9 cellular contexts compared by ENCODE assay signal in genomic region chr1:98045211-98046030, GRCh38.
A peak's percentile ranks its signal among the peaks of the same experiment; 100 is the strongest.
DNase-seq lines count a peak whose midpoint lies in the region; ATAC-seq and TF ChIP-seq lines count a peak whose summit lies in the region.
"Had no signal": no experiment of that assay in that cellular context is flagged by ENCODE, and none has a peak within 500 bp of the region (broad histone marks: within the 10 kb centered on the region; RNA-seq: fewer than 3 reads in every experiment).

No MANE protein-coding gene starts in this region.

- intact Hi-C loops in activated T-helper 1 cell treated with anti-CD3 and anti-CD28 coated beads, Interleukin-12 subunit alpha, Interleukin-12 subunit beta, Interleukin-2, Interleukin-4 antibody, amounts not matched to agents 30 ng/mL and 10 ng/mL and 1 ng/mL, durations not matched to agents 14 hours and 24 hours and 36 hours (cut with micrococcal nuclease), result loop anchor here (5.0 kb wide), 1 partner anchor 103 kb away; no protein-coding TSS in a partner anchor
- intact Hi-C loops in heart right ventricle (cut with DNase I) (loop anchor here in 2 of 10 donors (10.0 kb wide), 2 partner anchors 101 to 901 kb away; no protein-coding TSS in a partner anchor), gastrocnemius medialis (cut with DNase I; ENCODE audit: low total_unique reads) (no loop called here)

- H3K4me3 Mint-ChIP-seq in activated T-helper 1 cell treated with anti-CD3 and anti-CD28 coated beads, Interleukin-12 subunit alpha, Interleukin-12 subunit beta, Interleukin-2, Interleukin-4 antibody, amounts not matched to agents 30 ng/mL and 10 ng/mL and 1 ng/mL, durations not matched to agents 14 hours and 24 hours and 36 hours, result peak overlapping the region; percentile 81

- H3K36me3 ChIP-seq in heart right ventricle (no peaks in the 10 kb centered on the region), gastrocnemius medialis (no peaks in the 10 kb centered on the region)
- H3K36me3 ChIP-seq: BLaER1 treated with 17β-estradiol and CSF1 and Interleukin-3, amounts not matched to agents 10 nM and 100 nM had no signal

- in situ Hi-C loops in gastrocnemius medialis (cut with MboI; ENCODE audit: low sequenced_read_pairs in 4 of 4), result loop anchor here in 1 of 4 donors (25.0 kb wide), 1 partner anchor 1083 kb away; no protein-coding TSS in a partner anchor

- peaks cover 2% of the 10 kb centered on the region for H3K36me3 Mint-ChIP-seq in activated T-helper 1 cell treated with anti-CD3 and anti-CD28 coated beads, Interleukin-12 subunit alpha, Interleukin-12 subunit beta, Interleukin-2, Interleukin-4 antibody, amounts not matched to agents 30 ng/mL and 10 ng/mL and 1 ng/mL, durations not matched to agents 14 hours and 24 hours and 36 hours (ENCODE audit: low read depth)

- H3K27me3 Mint-ChIP-seq in activated T-helper 1 cell treated with anti-CD3 and anti-CD28 coated beads, Interleukin-12 subunit alpha, Interleukin-12 subunit beta, Interleukin-2, Interleukin-4 antibody, amounts not matched to agents 30 ng/mL and 10 ng/mL and 1 ng/mL, durations not matched to agents 14 hours and 24 hours and 36 hours (ENCODE audit: insufficient read depth), result peaks cover 75% of the 10 kb centered on the region

- H3K4me1 Mint-ChIP-seq in activated T-helper 1 cell treated with anti-CD3 and anti-CD28 coated beads, Interleukin-12 subunit alpha, Interleukin-12 subunit beta, Interleukin-2, Interleukin-4 antibody, amounts not matched to agents 30 ng/mL and 10 ng/mL and 1 ng/mL, durations not matched to agents 14 hours and 24 hours and 36 hours (ENCODE audit: low read depth), result peaks cover 43% of the 10 kb centered on the region

- H3K27ac ChIP-seq in heart right ventricle (no peak overlapping the region), gastrocnemius medialis (no peak overlapping the region)
- H3K27ac ChIP-seq: BLaER1 treated with 17β-estradiol and CSF1 and Interleukin-3, amounts not matched to agents 10 nM and 100 nM had no signal

- peaks cover 10% of the 10 kb centered on the region for H3K9me3 Mint-ChIP-seq in activated T-helper 1 cell treated with anti-CD3 and anti-CD28 coated beads, Interleukin-12 subunit alpha, Interleukin-12 subunit beta, Interleukin-2, Interleukin-4 antibody, amounts not matched to agents 30 ng/mL and 10 ng/mL and 1 ng/mL, durations not matched to agents 14 hours and 24 hours and 36 hours

- H3K9me3 ChIP-seq in heart right ventricle (no peaks in the 10 kb centered on the region), gastrocnemius medialis (no peaks in the 10 kb centered on the region)

- H3K4me1 ChIP-seq in heart right ventricle (peaks cover 8 to 31% (median 22%) of the 10 kb centered on the region in 9 donors), gastrocnemius medialis (peaks cover 5 to 10% of the 10 kb centered on the region in 2 donors)
- H3K4me1 ChIP-seq: BLaER1 treated with 17β-estradiol and CSF1 and Interleukin-3, amounts not matched to agents 10 nM and 100 nM had no signal

- no peak for TF ChIP-seq POLR2A in gastrocnemius medialis (IDR thresholded peaks at IDR 0.05)

- ATAC-seq in heart right ventricle, result peak in 1 of 8 donors; percentile 20
- no peak for ATAC-seq in gastrocnemius medialis

- WGBS in heart right ventricle, 2 donors, result 1% methylated on average over 68 to 70 of the region's 70 CpGs

- no peak for TF ChIP-seq CTCF in heart right ventricle (IDR thresholded peaks at IDR 0.05)
- TF ChIP-seq CTCF in gastrocnemius medialis (IDR thresholded peaks at IDR 0.05 in 4 of 5, conservative IDR thresholded peaks at IDR 0.05 in 1 of 5), result no peak

- H3K27me3 ChIP-seq in heart right ventricle (peaks cover 20 to 98% (median 82%) of the 10 kb centered on the region in 7 donors), gastrocnemius medialis (peaks cover 59 to 73% (median 68%) of the 10 kb centered on the region in 3 donors)

- no peak overlapping the region for H3K27ac Mint-ChIP-seq in activated T-helper 1 cell treated with anti-CD3 and anti-CD28 coated beads, Interleukin-12 subunit alpha, Interleukin-12 subunit beta, Interleukin-2, Interleukin-4 antibody, amounts not matched to agents 30 ng/mL and 10 ng/mL and 1 ng/mL, durations not matched to agents 14 hours and 24 hours and 36 hours

- H3K4me3 ChIP-seq in heart right ventricle (peak overlapping the region; percentile 16 to 61 (median 44)), gastrocnemius medialis (peak overlapping the region; percentile 35 to 51 (median 40))
- H3K4me3 ChIP-seq: BLaER1 treated with 17β-estradiol and CSF1 and Interleukin-3, amounts not matched to agents 10 nM and 100 nM had no signal

- DNase-seq in NCI-H82 (lab: John Stamatoyannopoulos, UW) (peak; percentile 34), NCI-H82 treated with DMSO at 0.1 percent for 48 hours (lab: John Stamatoyannopoulos, UW; ENCODE audit: unreplicated experiment) (no peak), heart right ventricle (peak in 1 of 2 donors; percentile 10), gastrocnemius medialis (no peak), cerebellar nuclear complex (lab: John Stamatoyannopoulos, UW) (no peak), NCI-H774 (lab: John Stamatoyannopoulos, UW) (no peak), dedifferentiated amniotic fluid mesenchymal stem cell (ENCODE audit: extremely low spot score) (no peak)
- no peak for DNase-seq in activated T-helper 1 cell treated with anti-CD3 and anti-CD28 coated beads, Interleukin-12 subunit alpha, Interleukin-12 subunit beta, Interleukin-2, Interleukin-4 antibody, amounts not matched to agents 30 ng/mL and 10 ng/mL and 1 ng/mL, durations not matched to agents 14 hours and 24 hours and 36 hours (ENCODE audit: low spot score)
